Comparison of ENCODE assay signal across 15 cellular contexts in the genomic region with DNA sequence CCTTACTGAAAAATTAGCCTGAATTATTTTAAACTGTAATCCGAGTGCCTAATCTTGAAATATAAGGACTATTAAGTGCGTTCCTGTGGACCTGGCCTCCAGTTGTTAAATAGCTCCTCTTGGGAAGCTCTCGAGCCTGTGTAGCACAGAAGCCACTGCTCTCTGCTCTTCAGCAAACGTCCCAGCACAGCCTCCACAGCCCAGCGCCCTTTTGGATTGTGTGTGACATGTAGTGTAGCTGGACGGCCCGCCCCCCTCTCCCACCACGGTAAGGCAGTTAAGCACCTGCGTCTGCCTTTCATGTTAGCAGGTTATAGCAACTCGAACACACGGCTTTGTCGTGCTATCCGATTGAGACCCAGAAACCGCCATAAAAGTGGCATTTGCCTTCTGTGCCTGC.
"Had no signal": no experiment of that assay in that cellular context is flagged by ENCODE, and none has a peak within 500 bp of the region (broad histone marks: within the 10 kb centered on the region; RNA-seq: fewer than 3 reads in every experiment).

No MANE protein-coding gene starts in this region.

- H3K4me3 Mint-ChIP-seq: activated CD4-positive, alpha-beta T cell treated with anti-CD3 and anti-CD28 coated beads, Interleukin-2, amount 10 ng/mL, durations not matched to agents 24 days and 14 days; T-helper 1 cell treated with Interleukin-12 subunit alpha and Interleukin-12 subunit beta and Interleukin-4 antibody, amounts not matched to agents 30 μg/mL and 1 μg/mL, for 36 hours had no signal

- H3K9me3 ChIP-seq: colonic mucosa, gastrocnemius medialis, heart right ventricle, left ventricle myocardium inferior, neutrophil, SK-N-SH had no signal

- H3K4me1 ChIP-seq: colonic mucosa, gastrocnemius medialis, heart right ventricle, left ventricle myocardium inferior had no signal

- H3K27me3 Mint-ChIP-seq: activated CD4-positive, alpha-beta T cell treated with anti-CD3 and anti-CD28 coated beads, Interleukin-2, amount 10 ng/mL, durations not matched to agents 24 days and 14 days had no signal

- H3K36me3 ChIP-seq: colonic mucosa had no signal

- H3K9ac ChIP-seq: SK-N-SH had no signal

- H3K9me3 Mint-ChIP-seq: activated CD4-positive, alpha-beta T cell treated with anti-CD3 and anti-CD28 coated beads, Interleukin-2, amount 10 ng/mL, durations not matched to agents 24 days and 14 days had no signal

- DNase-seq: activated CD4-positive, alpha-beta T cell treated with anti-CD3 and anti-CD28 coated beads, Interleukin-2, amount 10 ng/mL, durations not matched to agents 24 days and 14 days; activated gamma-delta T cell; activated T-cell treated with anti-CD3 and anti-CD28 coated beads, Interleukin-2, amount 50 U/mL, for 1 hour; colonic mucosa; effector CD4-positive, alpha-beta T cell; gastrocnemius medialis; heart right ventricle; left ventricle myocardium inferior; SK-N-SH; small intestine; substantia nigra; trophoblast cell had no signal

- H3K4me3 ChIP-seq: cardiac muscle cell, colonic mucosa, gastrocnemius medialis, heart right ventricle, left ventricle myocardium inferior had no signal

- H3K27me3 ChIP-seq: cardiac muscle cell, colonic mucosa, gastrocnemius medialis, heart right ventricle, neutrophil had no signal

- H3K27ac ChIP-seq: cardiac muscle cell, colonic mucosa, gastrocnemius medialis, heart right ventricle, left ventricle myocardium inferior, neutrophil had no signal

- ATAC-seq: gastrocnemius medialis, heart right ventricle had no signal

- H3K27ac Mint-ChIP-seq: activated CD4-positive, alpha-beta T cell treated with anti-CD3 and anti-CD28 coated beads, Interleukin-2, amount 10 ng/mL, durations not matched to agents 24 days and 14 days; T-helper 1 cell treated with Interleukin-12 subunit alpha and Interleukin-12 subunit beta and Interleukin-4 antibody, amounts not matched to agents 30 μg/mL and 1 μg/mL, for 36 hours had no signal

- H3K4me2 ChIP-seq: SK-N-SH had no signal

- H3K9me2 ChIP-seq: SK-N-SH had no signal
